In the genomic region with DNA sequence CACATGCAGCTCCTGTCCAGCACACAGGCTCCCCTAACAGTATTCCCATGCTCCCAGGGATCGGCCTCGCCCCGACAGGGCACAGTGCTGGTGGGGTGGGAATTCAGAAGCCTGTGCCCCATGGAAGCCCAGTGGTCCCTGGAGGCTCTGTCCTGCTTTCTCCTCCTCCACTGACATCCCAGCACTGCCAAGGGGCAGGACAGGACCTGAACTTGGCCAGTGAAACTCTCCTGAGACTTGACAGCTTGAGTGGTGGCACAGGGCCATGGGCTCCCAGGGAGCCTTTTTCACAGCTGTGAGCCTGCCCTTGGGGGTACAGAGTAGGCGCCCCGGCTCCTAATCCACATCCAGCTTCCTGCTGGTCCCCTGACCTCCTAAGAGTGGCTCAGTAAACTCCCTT, we compare ENCODE assay signal across 24 cellular contexts.
"Had no signal": no experiment of that assay in that cellular context is flagged by ENCODE, and none has a peak within 500 bp of the region (broad histone marks: within the 10 kb centered on the region; RNA-seq: fewer than 3 reads in every experiment).

No MANE protein-coding gene starts in this region.

- ATAC-seq: activated naive CD8-positive, alpha-beta T cell treated with anti-CD3 and anti-CD28 coated beads, Interleukin-2, amount 50 U/mL, for 24 hours; foreskin keratinocyte; left lobe of liver; pancreas; SK-N-SH treated with all-trans-retinoic acid at 6 μM for 48 hours; stimulated activated naive CD8-positive, alpha-beta T cell treated with anti-CD3 and anti-CD28 coated beads, Interleukin-15, Interleukin-2, amounts not matched to agents 100 U/mL and 50 U/mL, for 24 hours had no signal

- H3K27ac Mint-ChIP-seq: activated naive CD4-positive, alpha-beta T cell treated with anti-CD3 and anti-CD28 coated beads, Interleukin-2, amount 50 U/mL, for 24 hours; activated naive CD8-positive, alpha-beta T cell treated with anti-CD3 and anti-CD28 coated beads, Interleukin-2, amount 50 U/mL, for 24 hours; activated T-cell treated with anti-CD3 and anti-CD28 coated beads, Interleukin-2, amount 50 U/mL, for 24 hours; activated T-helper 2 cell treated with anti-CD3 and anti-CD28 coated beads, Interferon-gamma antibody, Interleukin-2, Interleukin-4, amounts not matched to agents 10 μg/mL and 5 μg/mL and 100 μg/mL, durations not matched to agents 14 hours and 24 hours and 36 hours; dendritic cell treated with granulocyte-macrophage colony-stimulating factor and Interleukin-4, amounts not matched to agents 40 ng/mL and 50 ng/mL, for 4 days; endodermal cell; nephron had no signal

- H3K4me3 ChIP-seq: breast epithelium, esophagus muscularis mucosa, heart right ventricle, pancreas, prostate gland, testis, transverse colon had no signal

- H3K4me3 Mint-ChIP-seq: activated naive CD4-positive, alpha-beta T cell treated with anti-CD3 and anti-CD28 coated beads, Interleukin-2, amount 50 U/mL, for 24 hours; activated naive CD8-positive, alpha-beta T cell treated with anti-CD3 and anti-CD28 coated beads, Interleukin-2, amount 50 U/mL, for 24 hours; activated T-cell treated with anti-CD3 and anti-CD28 coated beads, Interleukin-2, amount 50 U/mL, for 24 hours; central memory CD8-positive, alpha-beta T cell; dendritic cell treated with granulocyte-macrophage colony-stimulating factor and Interleukin-4, amounts not matched to agents 40 ng/mL and 50 ng/mL, for 4 days; endodermal cell; nephron had no signal

- DNase-seq: activated CD4-positive, alpha-beta T cell treated with anti-CD3 and anti-CD28 coated beads for 4 hours; activated CD4-positive, alpha-beta T cell treated with anti-CD3 and anti-CD28 coated beads, Interleukin-2, amount 50 U/mL, for 48 hours; activated CD4-positive, CD25-positive, alpha-beta regulatory T cell; activated CD8-positive, alpha-beta memory T cell treated with anti-CD3 and anti-CD28 coated beads, Interleukin-2, amount 50 U/mL, for 48 hours; activated naive CD8-positive, alpha-beta T cell treated with anti-CD3 and anti-CD28 coated beads, Interleukin-2, amount 50 U/mL, for 24 hours; activated T-cell treated with anti-CD3 and anti-CD28 coated beads, Interleukin-2, amount 50 U/mL, for 24 hours; endodermal cell; foreskin keratinocyte; heart right ventricle; retina; stimulated activated naive CD8-positive, alpha-beta T cell treated with anti-CD3 and anti-CD28 coated beads, Interleukin-15, Interleukin-2, amounts not matched to agents 100 U/mL and 50 U/mL, for 24 hours; testis; transverse colon had no signal

- H3K9me3 Mint-ChIP-seq: activated naive CD4-positive, alpha-beta T cell treated with anti-CD3 and anti-CD28 coated beads, Interleukin-2, amount 50 U/mL, for 24 hours; activated naive CD8-positive, alpha-beta T cell treated with anti-CD3 and anti-CD28 coated beads, Interleukin-2, amount 50 U/mL, for 24 hours; activated T-cell treated with anti-CD3 and anti-CD28 coated beads, Interleukin-2, amount 50 U/mL, for 24 hours; activated T-helper 2 cell treated with anti-CD3 and anti-CD28 coated beads, Interferon-gamma antibody, Interleukin-2, Interleukin-4, amounts not matched to agents 10 μg/mL and 5 μg/mL and 100 μg/mL, durations not matched to agents 14 hours and 24 hours and 36 hours; central memory CD8-positive, alpha-beta T cell; dendritic cell treated with granulocyte-macrophage colony-stimulating factor and Interleukin-4, amounts not matched to agents 40 ng/mL and 50 ng/mL, for 4 days; endodermal cell; nephron had no signal

- H3K9me3 ChIP-seq: breast epithelium, esophagus muscularis mucosa, heart right ventricle, pancreas, prostate gland, testis, transverse colon had no signal

- H3K36me3 ChIP-seq: breast epithelium, esophagus muscularis mucosa, heart right ventricle, pancreas, prostate gland, transverse colon had no signal

- H3K27me3 Mint-ChIP-seq: activated naive CD4-positive, alpha-beta T cell treated with anti-CD3 and anti-CD28 coated beads, Interleukin-2, amount 50 U/mL, for 24 hours; activated naive CD8-positive, alpha-beta T cell treated with anti-CD3 and anti-CD28 coated beads, Interleukin-2, amount 50 U/mL, for 24 hours; activated T-cell treated with anti-CD3 and anti-CD28 coated beads, Interleukin-2, amount 50 U/mL, for 24 hours; central memory CD8-positive, alpha-beta T cell had no signal

- H3K4me1 ChIP-seq: breast epithelium, foreskin keratinocyte, pancreas, prostate gland, testis, transverse colon had no signal

- H3K27ac ChIP-seq: breast epithelium, esophagus muscularis mucosa, foreskin keratinocyte, heart right ventricle, pancreas, prostate gland, testis, transverse colon had no signal

- H3K36me3 Mint-ChIP-seq: activated naive CD4-positive, alpha-beta T cell treated with anti-CD3 and anti-CD28 coated beads, Interleukin-2, amount 50 U/mL, for 24 hours had no signal

- H3K27me3 ChIP-seq: breast epithelium, esophagus muscularis mucosa, heart right ventricle, pancreas, testis, transverse colon had no signal
